8 cellular contexts compared by ENCODE assay signal in the genomic region with DNA sequence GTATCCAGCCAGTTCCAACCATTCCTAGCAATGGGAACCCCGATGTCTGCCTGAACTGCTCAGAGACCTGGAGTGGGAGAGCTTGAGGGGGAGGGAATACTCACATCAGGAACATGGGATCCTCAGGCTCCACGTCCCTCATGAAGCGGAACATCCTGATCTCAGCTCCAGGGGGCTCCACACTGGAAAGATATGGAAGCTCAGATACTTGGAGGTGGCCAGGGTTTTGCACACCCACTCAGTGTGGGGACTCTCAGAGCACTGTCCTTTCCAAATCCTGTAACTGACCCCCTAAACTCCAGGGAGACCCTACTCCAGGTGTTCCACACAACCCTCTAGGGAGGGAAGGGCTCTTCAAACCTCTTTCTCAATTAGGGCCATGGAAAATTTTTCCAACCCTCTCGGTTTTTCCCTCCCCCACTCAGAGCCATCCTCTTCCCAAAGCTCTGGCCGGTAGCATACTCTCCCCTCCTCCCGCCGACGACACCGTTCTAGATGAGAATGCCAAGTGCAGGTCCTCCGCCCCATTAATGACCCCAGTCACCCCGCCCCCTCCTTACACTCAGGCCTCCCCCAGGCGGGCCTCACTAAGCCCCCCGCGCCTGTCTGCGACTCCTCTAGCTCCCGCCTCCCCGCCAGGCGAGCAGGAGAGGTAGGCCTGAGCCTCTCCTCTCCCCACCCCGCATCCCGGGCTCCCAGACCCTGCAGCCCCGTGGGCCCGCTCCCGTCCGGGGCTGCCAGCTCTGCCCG. TPM values are rescaled to one million over a fixed set of nuclear protein-coding genes. Genes with fewer than 3 reads are reported as not detected.
A peak's percentile ranks its signal among the peaks of the same experiment; 100 is the strongest.
DNase-seq lines count a peak whose midpoint lies in the region; ATAC-seq and TF ChIP-seq lines count a peak whose summit lies in the region.

No MANE protein-coding gene starts in this region.

- H3K4me3 ChIP-seq in SK-N-SH (ENCODE audit: low read depth in 2 of 2, low read length in 1 of 2) (peak overlapping the region; percentile 84 to 91), thymus (ENCODE audit: low read length) (peak overlapping the region; percentile 84)
- H3K4me3 ChIP-seq in effector memory CD4-positive, alpha-beta T cell (ENCODE audit: insufficient read depth, low read depth, low read length, poor library complexity, severe bottlenecking): peak overlapping the region; percentile 81

- peak overlapping the region; percentile 100 for H3K27ac Mint-ChIP-seq in mesothelial cell of epicardium

- H2AFZ ChIP-seq in SK-N-SH (ENCODE audit: low read depth): peak overlapping the region; percentile 63; the same call in 1 of the 2 replicates

- no peaks in the 10 kb centered on the region for H3K27me3 Mint-ChIP-seq in mesothelial cell of epicardium (ENCODE audit: low read depth)

- H3K36me3 Mint-ChIP-seq in mesothelial cell of epicardium: peaks cover 26% of the 10 kb centered on the region

- CTCF ChIA-PET in SK-N-SH (lab: Yijun Ruan, JAX): interaction anchor here (0.7 to 12.7 kb wide), 36 partner anchors 10 to 186 kb away, joined by 3 to 343 read pairs (median 11); partner anchors contain the start of genes CD4, CDCA3, COPS7A and GPR162

- H3K9me2 ChIP-seq in SK-N-SH: no peaks in the 10 kb centered on the region

- H3K9ac ChIP-seq in SK-N-SH: peak overlapping the region; percentile 98

- peaks cover 38 to 43% of the 10 kb centered on the region in 2 experiments for H3K36me3 ChIP-seq in SK-N-SH (replicated peaks in 1 of 2; ENCODE audit: control insufficient read depth in 1 of 2, insufficient read depth in 2 of 2, low read length in 1 of 2)
- peaks cover 37% of the 10 kb centered on the region for H3K36me3 ChIP-seq in effector memory CD4-positive, alpha-beta T cell (ENCODE audit: control insufficient read depth, insufficient read depth, low read length)
- H3K36me3 ChIP-seq in thymus (ENCODE audit: control insufficient read depth, insufficient read depth): peaks cover 39% of the 10 kb centered on the region

- peak overlapping the region; percentile 97 to 98 for H3K27ac ChIP-seq in SK-N-SH (ENCODE audit: low read depth in 2 of 2, low read length in 1 of 2)
- H3K27ac ChIP-seq in effector memory CD4-positive, alpha-beta T cell (ENCODE audit: insufficient read depth, low read length, poor library complexity, severe bottlenecking): peak overlapping the region; percentile 91
- peak overlapping the region; percentile 84 for H3K27ac ChIP-seq in thymus (ENCODE audit: low read depth)

- peak; percentile 61 for TF ChIP-seq CTCF in SK-N-SH (IDR thresholded peaks at IDR 0.05)
- no peak for TF ChIP-seq CTCF in mesothelial cell of epicardium (IDR thresholded peaks at IDR 0.05; ENCODE audit: unreplicated experiment)

- H3K9me3 Mint-ChIP-seq in mesothelial cell of epicardium: no peaks in the 10 kb centered on the region

- H3K27me3 ChIP-seq in SK-N-SH (ENCODE audit: insufficient read depth): no peaks in the 10 kb centered on the region
- H3K27me3 ChIP-seq in effector memory CD4-positive, alpha-beta T cell (replicated peaks; ENCODE audit: control insufficient read depth, insufficient read depth, low read length, poor library complexity, severe bottlenecking): no peaks in the 10 kb centered on the region
- H3K27me3 ChIP-seq in thymus (ENCODE audit: control insufficient read depth, insufficient read depth): no peaks in the 10 kb centered on the region

- peak overlapping the region; percentile 86 for H3K4me2 ChIP-seq in SK-N-SH

- POLR2A ChIA-PET in SK-N-SH (lab: Yijun Ruan, JAX): interaction anchor here (0.6 to 4.8 kb wide), 17 partner anchors 15 to 192 kb away, joined by 3 to 89 read pairs (median 9); partner anchors contain the start of genes C12orf57, COPS7A, GPR162 and P3H3

- peaks cover 12% of the 10 kb centered on the region for H4K20me1 ChIP-seq in SK-N-SH (ENCODE audit: insufficient read depth)

- H3F3A ChIP-seq in SK-N-SH (replicated peaks; ENCODE audit: insufficient read depth): peaks cover 12% of the 10 kb centered on the region

- ATAC-seq in HG03095 (IDR thresholded peaks at IDR 0.05; ENCODE audit: unreplicated experiment) (peak; percentile 2), HG02642 (IDR thresholded peaks at IDR 0.05; ENCODE audit: poor library complexity, unreplicated experiment) (no peak)

- H3K4me1 ChIP-seq in SK-N-SH (ENCODE audit: control insufficient read depth in 1 of 2, insufficient read depth in 2 of 2, low read depth in 1 of 2, low read length in 1 of 2) (peaks cover 14 to 18% of the 10 kb centered on the region in 2 experiments), thymus (ENCODE audit: control insufficient read depth, insufficient read depth, low read length) (peaks cover 9% of the 10 kb centered on the region)
- H3K4me1 ChIP-seq in effector memory CD4-positive, alpha-beta T cell (ENCODE audit: control insufficient read depth, insufficient read depth, low read length, poor library complexity, severe bottlenecking): peaks cover 9% of the 10 kb centered on the region

- H3K79me2 ChIP-seq in SK-N-SH (ENCODE audit: insufficient read depth): peaks cover 34% of the 10 kb centered on the region

- H3K4me3 Mint-ChIP-seq in mesothelial cell of epicardium: peak overlapping the region; percentile 92

- 1% methylated on average over 13 of the region's 25 CpGs for WGBS in SK-N-SH (ENCODE audit: low lambda C conversion rate)
- 11% methylated on average over 25 of the region's 25 CpGs for WGBS in thymus

- peak; percentile 23 for DNase-seq in COR-L47 (lab: John Stamatoyannopoulos, UW)
- DNase-seq in SK-N-SH: peak; percentile 82
- no peak for DNase-seq in effector memory CD4-positive, alpha-beta T cell
- peak in 1 of 2 experiments; percentile 69 for DNase-seq in mesothelial cell of epicardium (ENCODE audit: low spot score in 2 of 2, unreplicated experiment in 2 of 2)
- DNase-seq in Kasumi-1 (lab: John Stamatoyannopoulos, UW): no peak

- peaks cover 27% of the 10 kb centered on the region for H3K4me1 Mint-ChIP-seq in mesothelial cell of epicardium

- TF ChIP-seq EP300 in SK-N-SH (IDR thresholded peaks at IDR 0.05; ENCODE audit: borderline replicate concordance in 1 of 2, low read depth in 1 of 2, low read length in 1 of 2): no peak

- TF ChIP-seq RAD21 in SK-N-SH (IDR thresholded peaks at IDR 0.05; ENCODE audit: low read length): peak; percentile 38; the same call in 1 of the 2 replicates

- no peaks in the 10 kb centered on the region for H3K9me3 ChIP-seq in SK-N-SH
- no peaks in the 10 kb centered on the region for H3K9me3 ChIP-seq in effector memory CD4-positive, alpha-beta T cell (ENCODE audit: control insufficient read depth, low read length)
- no peaks in the 10 kb centered on the region for H3K9me3 ChIP-seq in thymus (ENCODE audit: control insufficient read depth)

TF ChIP-seq in SK-N-SH, 30 proteins besides CTCF, POLR2A, EP300 and RAD21:
- TF ChIP-seq SMC3 (IDR thresholded peaks at IDR 0.05; ENCODE audit: low read depth, low read length): peak; percentile 57; the same call in 1 of the 2 replicates
- TF ChIP-seq, protein P1, sequence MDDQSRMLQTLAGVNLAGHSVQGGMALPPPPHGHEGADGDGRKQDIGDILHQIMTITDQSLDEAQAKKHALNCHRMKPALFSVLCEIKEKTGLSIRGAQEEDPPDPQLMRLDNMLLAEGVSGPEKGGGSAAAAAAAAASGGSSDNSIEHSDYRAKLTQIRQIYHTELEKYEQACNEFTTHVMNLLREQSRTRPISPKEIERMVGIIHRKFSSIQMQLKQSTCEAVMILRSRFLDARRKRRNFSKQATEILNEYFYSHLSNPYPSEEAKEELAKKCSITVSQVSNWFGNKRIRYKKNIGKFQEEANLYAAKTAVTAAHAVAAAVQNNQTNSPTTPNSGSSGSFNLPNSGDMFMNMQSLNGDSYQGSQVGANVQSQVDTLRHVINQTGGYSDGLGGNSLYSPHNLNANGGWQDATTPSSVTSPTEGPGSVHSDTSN (IDR thresholded peaks at IDR 0.05): no peak
- TF ChIP-seq CHD2 (IDR thresholded peaks at IDR 0.05; ENCODE audit: low read length, partially characterized antibody): peak; percentile 28
TF ChIP-seq in SK-N-SH: peak in this region for 2.

RNA-seq across cellular contexts. Expression of gene MLF2, which starts 0.6 kb away (rescaled TPM):
- 535 and 624 TPM in 2 replicates for polyA plus RNA-seq in SK-N-SH (2012; rRNA removed)
- 310 and 447 TPM in 2 replicates for polyA plus RNA-seq in SK-N-SH (2012; cell fraction: cytosol; rRNA removed)
- polyA plus RNA-seq in SK-N-SH (2012; cell fraction: nucleus; rRNA removed): 217 and 351 TPM in 2 replicates
- total RNA-seq in mesothelial cell of epicardium: 195 to 203 TPM (median 202 TPM) in 3 replicates
- 131 TPM for polyA plus RNA-seq in thymus

RNA-seq across cellular contexts. Expression of gene PTMS, which starts 13.8 kb away (rescaled TPM):
- polyA plus RNA-seq in SK-N-SH (2012; rRNA removed) (391 and 661 TPM in 2 replicates), thymus (186 TPM)
- 526 and 613 TPM in 2 replicates for polyA plus RNA-seq in SK-N-SH (2012; cell fraction: cytosol; rRNA removed)
- 247 and 291 TPM in 2 replicates for polyA plus RNA-seq in SK-N-SH (2012; cell fraction: nucleus; rRNA removed)
- total RNA-seq in mesothelial cell of epicardium: 320 to 338 TPM (median 323 TPM) in 3 replicates

RNA-seq across cellular contexts. Expression of gene LAG3, which starts 20.0 kb away (rescaled TPM):
- polyA plus RNA-seq in SK-N-SH (2012; rRNA removed) (0.72 and 1.1 TPM in 2 replicates), thymus (4.8 TPM)
- 0.14 and 0.21 TPM in 2 replicates for polyA plus RNA-seq in SK-N-SH (2012; cell fraction: cytosol; rRNA removed)
- polyA plus RNA-seq in SK-N-SH (2012; cell fraction: nucleus; rRNA removed): 7.2 and 9.8 TPM in 2 replicates
- 2.7 to 3.8 TPM (median 3.5 TPM) in 3 replicates for total RNA-seq in mesothelial cell of epicardium

RNA-seq across cellular contexts. Expression of gene COPS7A, which starts 28.5 kb away (rescaled TPM):
- polyA plus RNA-seq in SK-N-SH (2012; rRNA removed) (191 and 231 TPM in 2 replicates), thymus (39.8 TPM)
- polyA plus RNA-seq in SK-N-SH (2012; cell fraction: cytosol; rRNA removed): 134 and 163 TPM in 2 replicates
- polyA plus RNA-seq in SK-N-SH (2012; cell fraction: nucleus; rRNA removed): 340 and 362 TPM in 2 replicates
- 34.1 to 37.6 TPM (median 34.8 TPM) in 3 replicates for total RNA-seq in mesothelial cell of epicardium

RNA-seq across cellular contexts. Expression of gene CD4, which starts 37.0 kb away (rescaled TPM):
- 0.02 TPM in 1 of 2 replicates, not detected in the other for polyA plus RNA-seq in SK-N-SH (2012; rRNA removed)
- 0.01 TPM in 2 replicates for polyA plus RNA-seq in SK-N-SH (2012; cell fraction: cytosol; rRNA removed)
- not detected in 2 replicates for polyA plus RNA-seq in SK-N-SH (2012; cell fraction: nucleus; rRNA removed)
- total RNA-seq in mesothelial cell of epicardium: 2.9 to 3.9 TPM (median 3.8 TPM) in 3 replicates
- 50.9 TPM for polyA plus RNA-seq in thymus

Comparison
In these comparisons a context has a peak if more than half of its experiments do, and no peak if none do; other contexts are left out.
1. DNase-seq: peak in COR-L47 (single experiment) and SK-N-SH (single experiment); none in effector memory CD4-positive, alpha-beta T cell (0 of 3) and Kasumi-1 (0 of 2).
2. Peak in every context shown above with its lines, with median percentiles within 50 percentile points of each other: H3K27ac ChIP-seq and H3K4me3 ChIP-seq.